1 cellular context compared by ENCODE assay signal in the genomic region with DNA sequence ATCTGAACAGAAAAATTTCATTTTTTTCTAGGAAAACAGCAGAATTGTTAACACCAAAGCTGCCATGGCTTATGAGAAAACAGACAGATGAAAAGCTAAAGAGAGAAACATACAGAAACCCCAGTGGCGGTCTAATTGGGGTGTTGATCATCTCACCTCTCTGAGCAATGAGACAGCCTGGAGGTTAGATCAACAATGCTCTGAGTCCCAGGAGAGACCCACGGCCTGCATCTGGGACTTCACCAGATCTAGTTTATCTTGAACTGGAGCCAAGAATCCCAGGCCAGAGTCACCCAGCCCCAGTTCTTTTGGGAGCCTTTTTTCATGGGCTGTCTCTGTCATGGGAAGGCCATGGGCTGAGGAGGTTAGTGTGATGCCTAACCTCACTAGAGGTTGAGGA.
TF ChIP-seq lines count a peak whose summit lies in the region.

No MANE protein-coding gene starts in this region.

TF ChIP-seq in HepG2, 621 proteins besides CTCF, POLR2A, EP300 and RAD21:
- no peak for TF ChIP-seq XRCC5 (optimal IDR thresholded peaks at IDR 0.05; ENCODE audit: low read length)
- no peak for TF ChIP-seq HMG20A (CRISPR knock-in tag; IDR thresholded peaks at IDR 0.05; ENCODE audit: borderline replicate concordance)
- TF ChIP-seq, protein P1, sequence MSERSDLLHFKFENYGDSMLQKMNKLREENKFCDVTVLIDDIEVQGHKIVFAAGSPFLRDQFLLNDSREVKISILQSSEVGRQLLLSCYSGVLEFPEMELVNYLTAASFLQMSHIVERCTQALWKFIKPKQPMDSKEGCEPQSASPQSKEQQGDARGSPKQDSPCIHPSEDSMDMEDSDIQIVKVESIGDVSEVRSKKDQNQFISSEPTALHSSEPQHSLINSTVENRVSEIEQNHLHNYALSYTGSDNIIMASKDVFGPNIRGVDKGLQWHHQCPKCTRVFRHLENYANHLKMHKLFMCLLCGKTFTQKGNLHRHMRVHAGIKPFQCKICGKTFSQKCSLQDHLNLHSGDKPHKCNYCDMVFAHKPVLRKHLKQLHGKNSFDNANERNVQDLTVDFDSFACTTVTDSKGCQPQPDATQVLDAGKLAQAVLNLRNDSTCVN (CRISPR knock-in tag; IDR thresholded peaks at IDR 0.05; ENCODE audit: borderline replicate concordance), result no peak
- TF ChIP-seq SAP130 (CRISPR knock-in tag; IDR thresholded peaks at IDR 0.05; ENCODE audit: low read depth), result no peak
- TF ChIP-seq ZNF737 (CRISPR knock-in tag; IDR thresholded peaks at IDR 0.05; ENCODE audit: borderline replicate concordance), result no peak
- no peak for TF ChIP-seq HNRNPUL1 (IDR thresholded peaks at IDR 0.05; ENCODE audit: low read depth, low read length)
- TF ChIP-seq MEIS1 (CRISPR knock-in tag; IDR thresholded peaks at IDR 0.05; ENCODE audit: borderline replicate concordance), result no peak
- no peak for TF ChIP-seq NONO (IDR thresholded peaks at IDR 0.05)
- no peak for TF ChIP-seq NONO (CRISPR knock-in tag; conservative IDR thresholded peaks at IDR 0.05)
